In the genomic region with DNA sequence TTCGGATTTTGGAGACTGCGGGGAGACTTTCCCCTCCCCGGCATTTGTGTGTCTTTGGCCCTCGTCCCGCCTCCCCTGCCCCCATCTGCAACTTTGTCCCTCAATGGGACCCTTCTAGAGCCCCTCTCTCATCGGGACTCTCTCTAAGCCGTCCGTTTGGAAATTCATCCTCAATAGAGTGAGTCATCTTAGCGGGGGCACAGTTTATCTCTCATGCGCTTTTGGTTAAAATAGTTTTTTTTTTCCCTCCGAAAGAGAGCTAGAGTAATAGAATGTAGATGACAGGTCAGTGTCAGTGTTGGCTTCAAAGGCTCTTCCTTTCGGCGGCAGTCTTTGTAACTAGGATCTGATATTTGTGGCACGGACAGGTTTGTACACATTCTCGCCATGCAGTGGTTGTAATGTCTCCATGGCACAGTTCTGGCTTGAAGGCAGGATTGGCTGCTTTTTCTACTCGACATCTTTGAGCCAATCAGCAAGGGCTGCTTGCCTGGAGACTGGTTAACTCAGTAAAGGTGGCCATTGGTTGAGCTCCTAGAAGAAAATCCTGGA, we compare ENCODE assay signal across 8 cellular contexts. TPM values are rescaled to one million over a fixed set of nuclear protein-coding genes. Genes with fewer than 3 reads are reported as not detected.
DNase-seq lines count a peak whose midpoint lies in the region; ATAC-seq and TF ChIP-seq lines count a peak whose summit lies in the region.

No MANE protein-coding gene starts in this region.

- no peaks in the 10 kb centered on the region for H3K27me3 Mint-ChIP-seq in naive thymus-derived CD8-positive, alpha-beta T cell
- no peaks in the 10 kb centered on the region for H3K27me3 Mint-ChIP-seq in stimulated activated naive CD8-positive, alpha-beta T cell treated with anti-CD3 and anti-CD28 coated beads, Interleukin-15, Interleukin-2, amounts not matched to agents 100 ng/mL and 50 ng/mL, for 24 hours

- H3K4me3 ChIP-seq in DOHH2 (ENCODE audit: low read length) (peak overlapping the region; percentile 86), KMS-11 (IDR thresholded peaks at IDR 0.05; ENCODE audit: insufficient read depth, low read depth, low read length) (peak overlapping the region; percentile 66), Peyer's patch (peak overlapping the region; percentile 82 to 92 (median 90)), fibroblast of mammary gland (ENCODE audit: control insufficient read depth, low read depth, low read length) (peak overlapping the region; percentile 73)

- H3K4me2 ChIP-seq in DOHH2 (ENCODE audit: low read length) (peak overlapping the region; percentile 80), KMS-11 (peak overlapping the region; percentile 71)

- H2AFZ ChIP-seq in KMS-11 (ENCODE audit: low read depth) = peak overlapping the region; percentile 90

- H3K79me2 ChIP-seq in DOHH2 (ENCODE audit: control insufficient read depth, low read length) (peaks cover 40% of the 10 kb centered on the region), KMS-11 (ENCODE audit: insufficient read depth, low read depth) (peaks cover 18% of the 10 kb centered on the region; the same call in 1 of the 2 replicates)

- H3K9ac ChIP-seq in KMS-11 = peak overlapping the region; percentile 95

- H3K27ac ChIP-seq in DOHH2 (ENCODE audit: low read depth, low read length) (peak overlapping the region; percentile 59), KMS-11 (peak overlapping the region; percentile 97), Peyer's patch (peak overlapping the region; percentile 99 to 100 (median 99))

- TF ChIP-seq CTCF in DOHH2 (IDR thresholded peaks at IDR 0.05; ENCODE audit: low read depth, low read length, poor library complexity, severe bottlenecking) (no peak), KMS-11 (conservative IDR thresholded peaks at IDR 0.05; ENCODE audit: low read depth, low read length) (no peak), Peyer's patch (IDR thresholded peaks at IDR 0.05) (no peak), fibroblast of mammary gland (conservative IDR thresholded peaks at IDR 0.05; ENCODE audit: control insufficient read depth, insufficient read depth, low read depth, low read length) (no peak)

- H3K36me3 ChIP-seq in DOHH2 (ENCODE audit: control insufficient read depth, low read length) = peaks cover 4% of the 10 kb centered on the region
- no peaks in the 10 kb centered on the region for H3K36me3 ChIP-seq in KMS-11 (ENCODE audit: insufficient read depth)
- H3K36me3 ChIP-seq in Peyer's patch = no peaks in the 10 kb centered on the region

- H3K4me1 ChIP-seq in DOHH2 (ENCODE audit: control insufficient read depth, low read length) = peaks cover 35% of the 10 kb centered on the region
- peaks cover 19% of the 10 kb centered on the region for H3K4me1 ChIP-seq in KMS-11 (ENCODE audit: low read depth, poor library complexity, severe bottlenecking)
- peaks cover 0 to 18% (median 3%) of the 10 kb centered on the region in 4 donors for H3K4me1 ChIP-seq in Peyer's patch

- no peaks in the 10 kb centered on the region for H3K9me2 ChIP-seq in DOHH2 (replicated peaks; ENCODE audit: control insufficient read depth, low read length)

- no peaks in the 10 kb centered on the region for H3K9me3 ChIP-seq in DOHH2 (ENCODE audit: control insufficient read depth, insufficient read depth, low read length)
- no peaks in the 10 kb centered on the region for H3K9me3 ChIP-seq in Peyer's patch

- 0 out of 2 replicates have a peak, but pooled peaks cover 3% of the 10 kb centered on the region for H4K20me1 ChIP-seq in DOHH2 (ENCODE audit: control insufficient read depth, insufficient read depth, low read depth, low read length)
- no peaks in the 10 kb centered on the region for H4K20me1 ChIP-seq in KMS-11 (ENCODE audit: insufficient read depth)

- peak overlapping the region; percentile 80 to 99 (median 96) for H3K27ac Mint-ChIP-seq in naive thymus-derived CD8-positive, alpha-beta T cell
- peak overlapping the region; percentile 93 for H3K27ac Mint-ChIP-seq in stimulated activated naive CD8-positive, alpha-beta T cell treated with anti-CD3 and anti-CD28 coated beads, Interleukin-15, Interleukin-2, amounts not matched to agents 100 ng/mL and 50 ng/mL, for 24 hours

- peak overlapping the region; percentile 92 to 100 (median 95) for H3K4me3 Mint-ChIP-seq in naive thymus-derived CD8-positive, alpha-beta T cell
- H3K4me3 Mint-ChIP-seq in stimulated activated naive CD8-positive, alpha-beta T cell treated with anti-CD3 and anti-CD28 coated beads, Interleukin-15, Interleukin-2, amounts not matched to agents 100 ng/mL and 50 ng/mL, for 24 hours = peak overlapping the region; percentile 90

- peak in 1 of 2 donors; percentile 66 for TF ChIP-seq POLR2A in Peyer's patch (IDR thresholded peaks at IDR 0.05)

- peaks cover 8 to 20% (median 8%) of the 10 kb centered on the region in 3 donors for H3K36me3 Mint-ChIP-seq in naive thymus-derived CD8-positive, alpha-beta T cell
- peaks cover 17% of the 10 kb centered on the region for H3K36me3 Mint-ChIP-seq in stimulated activated naive CD8-positive, alpha-beta T cell treated with anti-CD3 and anti-CD28 coated beads, Interleukin-15, Interleukin-2, amounts not matched to agents 100 ng/mL and 50 ng/mL, for 24 hours (ENCODE audit: low read depth)

- H3K27me3 ChIP-seq in DOHH2 (ENCODE audit: control insufficient read depth, low read length) (0 out of 2 replicates have a peak, but pooled peaks cover 3% of the 10 kb centered on the region), KMS-11 (ENCODE audit: insufficient read depth, low read depth) (no peaks in the 10 kb centered on the region), Peyer's patch (no peaks in the 10 kb centered on the region)

- peaks cover 20 to 42% (median 35%) of the 10 kb centered on the region in 4 donors for H3K4me1 Mint-ChIP-seq in naive thymus-derived CD8-positive, alpha-beta T cell
- peaks cover 36% of the 10 kb centered on the region for H3K4me1 Mint-ChIP-seq in stimulated activated naive CD8-positive, alpha-beta T cell treated with anti-CD3 and anti-CD28 coated beads, Interleukin-15, Interleukin-2, amounts not matched to agents 100 ng/mL and 50 ng/mL, for 24 hours (ENCODE audit: low read depth)

- peak; percentile 64 to 92 (median 84) for DNase-seq in Peyer's patch
- DNase-seq in activated T-helper 1 cell treated with anti-CD3 and anti-CD28 coated beads, Interleukin-2, amount 50 U/mL, for 16 hours (ENCODE audit: low read depth in 1 of 2, low spot score in 1 of 2) = peak; percentile 9 to 44
- peak; percentile 97 for DNase-seq in fibroblast of mammary gland (ENCODE audit: low read depth)
- peak; percentile 15 to 83 (median 74) for DNase-seq in naive thymus-derived CD8-positive, alpha-beta T cell

- H3F3A ChIP-seq in DOHH2 (ENCODE audit: control insufficient read depth, insufficient read depth) = peaks cover 8% of the 10 kb centered on the region

- H3K9me3 Mint-ChIP-seq in naive thymus-derived CD8-positive, alpha-beta T cell = no peaks in the 10 kb centered on the region
- H3K9me3 Mint-ChIP-seq in stimulated activated naive CD8-positive, alpha-beta T cell treated with anti-CD3 and anti-CD28 coated beads, Interleukin-15, Interleukin-2, amounts not matched to agents 100 ng/mL and 50 ng/mL, for 24 hours = no peaks in the 10 kb centered on the region

- POLR2A ChIA-PET in naive thymus-derived CD8-positive, alpha-beta T cell (lab: Charles Lee) = interaction anchor here (0.6 to 1.9 kb wide), 11 partner anchors 78 to 599 kb away, joined by 3 to 7 read pairs (median 3); a partner anchor contains a TSS

- peak; percentile 75 for ATAC-seq in GM21786 (IDR thresholded peaks at IDR 0.05; ENCODE audit: unreplicated experiment)
- ATAC-seq in naive thymus-derived CD8-positive, alpha-beta T cell = peak; percentile 73 to 80

RNA-seq across cellular contexts. Expression of a gene that starts 1.0 kb away (rescaled TPM):
- total RNA-seq in Peyer's patch = 10 to 100 TPM in 3 of 4 donors, 1 to 10 TPM in 1; 8.1 to 39.6 (median 10.2) TPM
- 10 to 100 TPM; 14.8 to 19.0 TPM for total RNA-seq in naive thymus-derived CD8-positive, alpha-beta T cell
- polyA plus RNA-seq in naive thymus-derived CD8-positive, alpha-beta T cell = 10 to 100 TPM; 10.7 to 14.3 (median 13.5) TPM

Comparison
In these comparisons a context has a peak if more than half of its experiments do, and no peak if none do; other contexts are left out.
1. Peak in every context shown above with its lines: DNase-seq, ATAC-seq, H3K4me3 ChIP-seq and H3K27ac ChIP-seq.
2. DNase-seq: peak in every context shown above with its lines; median percentile 97 in fibroblast of mammary gland; 84 in Peyer's patch; 74 in naive thymus-derived CD8-positive, alpha-beta T cell; 26 in activated T-helper 1 cell treated with anti-CD3 and anti-CD28 coated beads, Interleukin-2, amount 50 U/mL, for 16 hours.